In the genomic region with DNA sequence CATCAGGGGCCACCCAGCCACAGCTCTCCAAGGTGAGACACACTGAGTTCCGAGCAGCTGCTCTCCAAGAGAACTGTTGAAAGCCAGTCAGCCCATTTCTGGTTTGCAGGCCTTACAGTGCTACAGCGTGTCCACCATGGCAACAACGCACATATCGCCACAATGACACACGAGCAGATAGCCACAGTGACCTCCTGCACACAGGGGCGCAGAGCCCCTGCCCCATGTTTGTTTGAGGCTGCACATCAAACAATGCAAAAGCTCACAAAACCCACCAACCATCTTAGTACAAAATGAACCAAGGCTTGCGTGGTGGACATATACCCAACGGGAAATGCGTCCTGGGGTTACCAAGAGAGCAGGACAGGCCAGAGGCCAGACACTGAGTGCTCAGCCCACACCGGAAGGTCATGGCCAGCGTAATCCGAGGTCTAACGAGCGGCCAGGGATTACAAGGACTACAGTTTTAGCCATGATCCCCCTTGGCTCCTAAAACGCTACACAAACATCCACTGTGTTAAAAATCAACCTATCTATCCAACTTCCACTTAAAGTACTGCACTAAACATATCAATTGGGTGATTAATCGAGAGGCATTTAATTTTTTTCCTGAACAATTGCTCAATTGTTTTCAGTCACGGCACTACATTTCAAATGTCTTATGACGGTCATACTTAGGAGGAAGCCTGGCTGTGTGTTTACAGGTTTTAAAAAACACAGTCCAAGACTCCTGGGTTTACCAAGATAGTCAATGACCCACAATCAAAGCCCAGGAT, we compare ENCODE assay signal across 1 cellular context.
TF ChIP-seq lines count a peak whose summit lies in the region.

No MANE protein-coding gene starts in this region.

TF ChIP-seq in HepG2, 621 proteins besides CTCF, POLR2A, EP300 and RAD21:
- no peak for TF ChIP-seq ZNF124 (CRISPR knock-in tag; IDR thresholded peaks at IDR 0.05)
- TF ChIP-seq ZNF121 (CRISPR knock-in tag; IDR thresholded peaks at IDR 0.05) = no peak
- TF ChIP-seq KDM4B (CRISPR knock-in tag; IDR thresholded peaks at IDR 0.05) = no peak
- TF ChIP-seq RBM22 (optimal IDR thresholded peaks at IDR 0.05; ENCODE audit: low read length) = peak; percentile 55
